ENCODE assay signal across 23 cellular contexts in the genomic region with DNA sequence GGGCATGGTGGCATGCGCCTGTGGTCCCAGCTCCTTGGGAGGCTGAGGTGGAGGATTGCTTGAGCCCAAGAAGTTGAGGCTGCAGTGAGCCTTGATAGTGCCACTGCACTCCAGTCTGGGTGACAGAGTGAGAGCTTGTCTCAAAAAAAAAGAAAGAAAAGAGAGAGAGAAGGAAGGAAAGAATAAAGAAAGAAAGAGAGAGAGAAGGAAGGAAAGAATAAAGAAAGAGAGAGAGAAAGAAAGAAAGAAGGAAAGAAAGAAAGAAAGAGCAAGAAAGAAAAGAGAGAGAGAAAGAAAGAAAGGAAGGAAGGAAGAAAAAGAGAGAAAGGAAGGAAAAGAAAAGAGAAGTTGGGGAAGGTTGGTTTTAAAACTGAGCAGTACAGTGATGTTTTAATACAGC. TPM values are rescaled to one million over a fixed set of nuclear protein-coding genes. Genes with fewer than 3 reads are reported as not detected.
DNase-seq lines count a peak whose midpoint lies in the region; ATAC-seq, FAIRE-seq and TF ChIP-seq lines count a peak whose summit lies in the region.
"Had no signal": no experiment of that assay in that cellular context is flagged by ENCODE, and none has a peak within 500 bp of the region (broad histone marks: within the 10 kb centered on the region; RNA-seq: fewer than 3 reads in every experiment).

No MANE protein-coding gene starts in this region.

- H3K9me3 Mint-ChIP-seq in activated CD8-positive, alpha-beta T cell treated with anti-CD3 and anti-CD28 coated beads for 36 hours, result no peaks in the 10 kb centered on the region
- no peaks in the 10 kb centered on the region for H3K9me3 Mint-ChIP-seq in activated CD8-positive, alpha-beta T cell treated with anti-CD3 and anti-CD28 coated beads, Interleukin-2, amount 10 ng/mL, durations not matched to agents 7 days and 5 days (ENCODE audit: insufficient read depth)
- H3K9me3 Mint-ChIP-seq in nephron progenitor cell, result peaks cover 15% of the 10 kb centered on the region
- H3K9me3 Mint-ChIP-seq in stimulated activated naive CD8-positive, alpha-beta T cell treated with anti-CD3 and anti-CD28 coated beads, Interleukin-15, amount 100 ng/mL, for 72 hours, result no peaks in the 10 kb centered on the region
- H3K9me3 Mint-ChIP-seq: CD4-positive, alpha-beta T cell; HFFc6 had no signal

- peaks cover 4% of the 10 kb centered on the region for H3K36me3 ChIP-seq in OCI-LY3 (replicated peaks; ENCODE audit: low read depth, low read length)
- no peaks in the 10 kb centered on the region for H3K36me3 ChIP-seq in gastrocnemius medialis
- H3K36me3 ChIP-seq in kidney (ENCODE audit: control insufficient read depth in 1 of 2, insufficient read depth in 2 of 2, low read length in 2 of 2), result no peaks in the 10 kb centered on the region
- H3K36me3 ChIP-seq: HAP-1 had no signal

- no peaks in the 10 kb centered on the region for H3K36me3 Mint-ChIP-seq in activated CD8-positive, alpha-beta T cell treated with anti-CD3 and anti-CD28 coated beads for 36 hours (ENCODE audit: low read depth)
- no peaks in the 10 kb centered on the region for H3K36me3 Mint-ChIP-seq in activated CD8-positive, alpha-beta T cell treated with anti-CD3 and anti-CD28 coated beads, Interleukin-2, amount 10 ng/mL, durations not matched to agents 7 days and 5 days (ENCODE audit: low read depth)
- H3K36me3 Mint-ChIP-seq in nephron progenitor cell (ENCODE audit: low read depth), result no peaks in the 10 kb centered on the region

- H3K27me3 Mint-ChIP-seq in activated CD8-positive, alpha-beta T cell treated with anti-CD3 and anti-CD28 coated beads for 36 hours, result peaks cover 1% of the 10 kb centered on the region
- peaks cover 3% of the 10 kb centered on the region for H3K27me3 Mint-ChIP-seq in activated CD8-positive, alpha-beta T cell treated with anti-CD3 and anti-CD28 coated beads, Interleukin-2, amount 10 ng/mL, durations not matched to agents 7 days and 5 days (ENCODE audit: low read depth)
- peaks cover 8% of the 10 kb centered on the region for H3K27me3 Mint-ChIP-seq in nephron progenitor cell (ENCODE audit: low read depth, poor library complexity)
- H3K27me3 Mint-ChIP-seq in stimulated activated naive CD8-positive, alpha-beta T cell treated with anti-CD3 and anti-CD28 coated beads, Interleukin-15, amount 100 ng/mL, for 72 hours, result no peaks in the 10 kb centered on the region

- H3K79me2 ChIP-seq in OCI-LY3 (ENCODE audit: low read length), result no peaks in the 10 kb centered on the region

- H3K4me1 ChIP-seq in OCI-LY3 (ENCODE audit: low read length) (peaks cover 32% of the 10 kb centered on the region), gastrocnemius medialis (peaks cover 0 to 4% of the 10 kb centered on the region in 2 donors), kidney (ENCODE audit: control insufficient read depth in 1 of 2, insufficient read depth in 1 of 2, low read depth in 1 of 2, low read length in 2 of 2) (no peaks in the 10 kb centered on the region)
- H3K4me1 ChIP-seq: HAP-1 had no signal

- H3K27me3 ChIP-seq in OCI-LY3 (ENCODE audit: low read depth, low read length), result no peaks in the 10 kb centered on the region
- no peaks in the 10 kb centered on the region for H3K27me3 ChIP-seq in gastrocnemius medialis

- H3K9ac ChIP-seq in OCI-LY3 (ENCODE audit: low read length), result no peak overlapping the region; the same call in 1 of the 2 replicates
- H3K9ac ChIP-seq in kidney (ENCODE audit: low read length in 2 of 2), result no peak overlapping the region

- no peak for TF ChIP-seq POLR2A in gastrocnemius medialis (IDR thresholded peaks at IDR 0.05)

- H2AFZ ChIP-seq in OCI-LY3 (ENCODE audit: low read depth, low read length), result peak overlapping the region; percentile 11; the same call in 1 of the 2 replicates

- POLR2A ChIA-PET in activated CD8-positive, alpha-beta T cell treated with anti-CD3 and anti-CD28 coated beads for 36 hours (lab: Charles Lee), result no interaction called here
- POLR2A ChIA-PET in activated CD8-positive, alpha-beta T cell treated with anti-CD3 and anti-CD28 coated beads, Interleukin-2, amount 10 ng/mL, durations not matched to agents 7 days and 5 days (lab: Charles Lee), result interaction anchor here (0.6 kb wide), 1 partner anchor 106 kb away, joined by 3 read pairs; no protein-coding TSS in a partner anchor

- H3K4me3 ChIP-seq in OCI-LY3 (ENCODE audit: low read length) (peak overlapping the region; percentile 47; the same call in 1 of the 2 replicates), gastrocnemius medialis (no peak overlapping the region), kidney (ENCODE audit: low read length in 2 of 2) (no peak overlapping the region)
- H3K4me3 ChIP-seq: HAP-1 had no signal

- H3K27ac ChIP-seq in OCI-LY3 (ENCODE audit: low read length) (no peak overlapping the region), gastrocnemius medialis (no peak overlapping the region), kidney (ENCODE audit: low read depth in 2 of 2, low read length in 2 of 2) (no peak overlapping the region)

- peaks cover 21% of the 10 kb centered on the region for H3K4me1 Mint-ChIP-seq in activated CD8-positive, alpha-beta T cell treated with anti-CD3 and anti-CD28 coated beads for 36 hours (ENCODE audit: low read depth)
- H3K4me1 Mint-ChIP-seq in activated CD8-positive, alpha-beta T cell treated with anti-CD3 and anti-CD28 coated beads, Interleukin-2, amount 10 ng/mL, durations not matched to agents 7 days and 5 days (ENCODE audit: low read depth), result no peaks in the 10 kb centered on the region
- peaks cover 12% of the 10 kb centered on the region for H3K4me1 Mint-ChIP-seq in nephron progenitor cell
- peaks cover 28% of the 10 kb centered on the region for H3K4me1 Mint-ChIP-seq in stimulated activated naive CD8-positive, alpha-beta T cell treated with anti-CD3 and anti-CD28 coated beads, Interleukin-15, amount 100 ng/mL, for 72 hours

- in situ Hi-C loops in gastrocnemius medialis (cut with MboI; ENCODE audit: low sequenced_read_pairs in 4 of 4), result no loop called here

- H3K4me3 Mint-ChIP-seq in activated CD8-positive, alpha-beta T cell treated with anti-CD3 and anti-CD28 coated beads for 36 hours, result no peak overlapping the region
- H3K4me3 Mint-ChIP-seq in activated CD8-positive, alpha-beta T cell treated with anti-CD3 and anti-CD28 coated beads, Interleukin-2, amount 10 ng/mL, durations not matched to agents 7 days and 5 days, result no peak overlapping the region
- no peak overlapping the region for H3K4me3 Mint-ChIP-seq in nephron progenitor cell
- no peak overlapping the region for H3K4me3 Mint-ChIP-seq in stimulated activated naive CD8-positive, alpha-beta T cell treated with anti-CD3 and anti-CD28 coated beads, Interleukin-15, amount 100 ng/mL, for 72 hours
- H3K4me3 Mint-ChIP-seq: B cell; CD4-positive, alpha-beta T cell; HFFc6 had no signal

- intact Hi-C loops in activated CD8-positive, alpha-beta T cell treated with anti-CD3 and anti-CD28 coated beads for 36 hours (cut with micrococcal nuclease), result loop anchor here (5.0 kb wide), 1 partner anchor 105 kb away; no protein-coding TSS in a partner anchor
- intact Hi-C loops in gastrocnemius medialis (cut with DNase I; ENCODE audit: low total_unique reads), result no loop called here
- intact Hi-C loops in kidney (cut with DNase I), result no loop called here

- CTCF ChIA-PET in activated CD8-positive, alpha-beta T cell treated with anti-CD3 and anti-CD28 coated beads for 36 hours (lab: Charles Lee), result interaction anchor here (1.4 to 2.9 kb wide), 2 partner anchors 15 to 120 kb away, joined by 3 to 17 read pairs; no protein-coding TSS in a partner anchor
- CTCF ChIA-PET in activated CD8-positive, alpha-beta T cell treated with anti-CD3 and anti-CD28 coated beads, Interleukin-2, amount 10 ng/mL, durations not matched to agents 7 days and 5 days (lab: Charles Lee), result interaction anchor here (0.9 to 1.6 kb wide), 2 partner anchors 15 to 31 kb away, joined by 3 to 5 read pairs; no protein-coding TSS in a partner anchor

- H3K9me3 ChIP-seq in OCI-LY3 (ENCODE audit: insufficient read depth, low read length) (peaks cover 6% of the 10 kb centered on the region; the same call in 1 of the 2 replicates), gastrocnemius medialis (no peaks in the 10 kb centered on the region), kidney (ENCODE audit: control insufficient read depth in 1 of 2, low read length in 2 of 2) (no peaks in the 10 kb centered on the region)
- H3K9me3 ChIP-seq: HAP-1 had no signal

- ATAC-seq in activated CD8-positive, alpha-beta T cell treated with anti-CD3 and anti-CD28 coated beads for 36 hours, result no peak
- ATAC-seq in activated CD8-positive, alpha-beta T cell treated with anti-CD3 and anti-CD28 coated beads, Interleukin-2, amount 10 ng/mL, durations not matched to agents 7 days and 5 days, result no peak
- ATAC-seq in stimulated activated naive CD8-positive, alpha-beta T cell treated with anti-CD3 and anti-CD28 coated beads, Interleukin-15, amount 100 ng/mL, for 72 hours, result no peak
- ATAC-seq in gastrocnemius medialis, result no peak
- ATAC-seq: HepG2 had no signal

- H3K27ac Mint-ChIP-seq in activated CD8-positive, alpha-beta T cell treated with anti-CD3 and anti-CD28 coated beads for 36 hours, result peak overlapping the region; percentile 69
- no peak overlapping the region for H3K27ac Mint-ChIP-seq in activated CD8-positive, alpha-beta T cell treated with anti-CD3 and anti-CD28 coated beads, Interleukin-2, amount 10 ng/mL, durations not matched to agents 7 days and 5 days
- H3K27ac Mint-ChIP-seq in nephron progenitor cell, result peak overlapping the region; percentile 9
- peak overlapping the region; percentile 28 to 31 for H3K27ac Mint-ChIP-seq in stimulated activated naive CD8-positive, alpha-beta T cell treated with anti-CD3 and anti-CD28 coated beads, Interleukin-15, amount 100 ng/mL, for 72 hours
- H3K27ac Mint-ChIP-seq: B cell; CD4-positive, alpha-beta T cell; HFFc6 had no signal

- H3K4me2 ChIP-seq in OCI-LY3 (ENCODE audit: low read length), result peak overlapping the region; percentile 71

- no peaks in the 10 kb centered on the region for H4K20me1 ChIP-seq in OCI-LY3 (ENCODE audit: insufficient read depth, low read length)

- DNase-seq in activated CD8-positive, alpha-beta T cell treated with anti-CD3 and anti-CD28 coated beads for 36 hours, result no peak
- no peak for DNase-seq in activated CD8-positive, alpha-beta T cell treated with anti-CD3 and anti-CD28 coated beads, Interleukin-2, amount 10 ng/mL, durations not matched to agents 7 days and 5 days
- DNase-seq in nephron progenitor cell (no peak), gastrocnemius medialis (no peak), kidney (no peak)
- DNase-seq in stimulated activated naive CD8-positive, alpha-beta T cell treated with anti-CD3 and anti-CD28 coated beads, Interleukin-15, amount 100 ng/mL, for 72 hours, result no peak
- DNase-seq: C1 segment of cervical spinal cord; CD4-positive, alpha-beta T cell; DMS153; DMS79 treated with DMSO at 0.1 percent for 48 hours; EL; HFFc6 had no signal

- FAIRE-seq in kidney (lab: Jason Lieb, UNC), result no peak
- FAIRE-seq: A204.1, D721Med, G401.6, GM12891, GM19239, H1, HepG2, HTR-8/SVneo had no signal

- TF ChIP-seq CTCF in activated CD8-positive, alpha-beta T cell treated with anti-CD3 and anti-CD28 coated beads for 36 hours (IDR thresholded peaks at IDR 0.05), result no peak
- TF ChIP-seq CTCF in OCI-LY3 (IDR thresholded peaks at IDR 0.05; ENCODE audit: low read depth, low read length) (no peak), nephron progenitor cell (IDR thresholded peaks at IDR 0.05) (no peak), gastrocnemius medialis (IDR thresholded peaks at IDR 0.05 in 4 of 5, conservative IDR thresholded peaks at IDR 0.05 in 1 of 5) (no peak), kidney (IDR thresholded peaks at IDR 0.05; ENCODE audit: borderline replicate concordance, extremely low read depth, insufficient read depth) (no peak)

RNA-seq across cellular contexts. Expression of a gene that starts 49.0 kb away (rescaled TPM):
- 10 to 100 TPM; 43.8 to 44.6 TPM for total RNA-seq in activated CD8-positive, alpha-beta T cell treated with anti-CD3 and anti-CD28 coated beads for 36 hours
- total RNA-seq in activated CD8-positive, alpha-beta T cell treated with anti-CD3 and anti-CD28 coated beads, Interleukin-2, amount 10 ng/mL, durations not matched to agents 7 days and 5 days, result 10 to 100 TPM; 46.5 to 54.6 TPM
- total RNA-seq in gastrocnemius medialis (10 to 100 TPM; 34.7 to 56.8 (median 38.2) TPM), kidney (58.8 TPM)
- 33.6 TPM for polyA plus RNA-seq in kidney (ENCODE audit: insufficient read depth, low read depth, low replicate concordance)
